ENCODE assay signal across 9 cellular contexts in the genomic region with DNA sequence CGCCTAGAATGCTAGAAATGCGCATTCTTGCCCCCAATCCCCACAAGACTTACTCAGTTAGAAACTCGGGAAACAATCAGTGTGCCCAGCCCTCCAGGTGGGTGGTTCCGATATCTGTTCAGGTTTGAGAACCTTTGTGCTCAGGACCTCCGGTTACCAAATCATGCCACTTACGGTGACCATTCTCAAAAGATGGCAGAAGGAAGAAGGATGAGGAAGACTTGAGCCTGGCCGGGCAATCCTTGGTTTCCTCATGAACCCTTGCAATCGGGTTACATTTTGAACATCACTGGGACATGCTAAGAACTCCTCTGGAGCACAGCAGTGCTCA. TPM values are rescaled to one million over a fixed set of nuclear protein-coding genes. Genes with fewer than 3 reads are reported as not detected.
A peak's percentile ranks its signal among the peaks of the same experiment; 100 is the strongest.
DNase-seq lines count a peak whose midpoint lies in the region; ATAC-seq and TF ChIP-seq lines count a peak whose summit lies in the region.
"Had no signal": no experiment of that assay in that cellular context is flagged by ENCODE, and none has a peak within 500 bp of the region (broad histone marks: within the 10 kb centered on the region; RNA-seq: fewer than 3 reads in every experiment).

No MANE protein-coding gene starts in this region.

- no peaks in the 10 kb centered on the region for H3F3A ChIP-seq in Loucy (ENCODE audit: low read depth)

- intact Hi-C loops in activated CD4-positive, alpha-beta T cell treated with anti-CD3 and anti-CD28 coated beads for 36 hours (cut with DNase I, micrococcal nuclease): loop anchor here (1.0 to 10.0 kb wide), 8 partner anchors 11 to 586 kb away; a partner anchor contains a TSS

- no peaks in the 10 kb centered on the region for H3K9me3 Mint-ChIP-seq in activated CD4-positive, alpha-beta T cell treated with anti-CD3 and anti-CD28 coated beads for 36 hours (ENCODE audit: low read depth)

- no peak overlapping the region for H2AFZ ChIP-seq in Loucy (ENCODE audit: low read length)

- H3K4me3 ChIP-seq in Loucy (ENCODE audit: low read length, poor library complexity, severe bottlenecking) (peak overlapping the region; percentile 51), duodenal mucosa (ENCODE audit: low read depth in 1 of 2, low read length in 2 of 2) (peak overlapping the region; percentile 58 to 65)

- peaks cover 6% of the 10 kb centered on the region for H3K27me3 Mint-ChIP-seq in activated CD4-positive, alpha-beta T cell treated with anti-CD3 and anti-CD28 coated beads for 36 hours

- no peak for ATAC-seq in activated CD4-positive, alpha-beta T cell treated with anti-CD3 and anti-CD28 coated beads for 36 hours
- ATAC-seq in stimulated activated naive CD8-positive, alpha-beta T cell treated with anti-CD3 and anti-CD28 coated beads, Interleukin-15, Interleukin-2, amounts not matched to agents 100 U/mL and 50 U/mL, for 24 hours: no peak
- ATAC-seq in GM21717 (IDR thresholded peaks at IDR 0.05; ENCODE audit: unreplicated experiment): no peak

- H4K20me1 ChIP-seq in Loucy (ENCODE audit: insufficient read depth, low read length, poor library complexity, severe bottlenecking): peaks cover 8% of the 10 kb centered on the region

- peak overlapping the region; percentile 68 for H3K4me3 Mint-ChIP-seq in activated CD4-positive, alpha-beta T cell treated with anti-CD3 and anti-CD28 coated beads for 36 hours

- peaks cover 21% of the 10 kb centered on the region for H3K79me2 ChIP-seq in Loucy (ENCODE audit: insufficient read depth, low read length)

- H3K4me2 ChIP-seq in Loucy (ENCODE audit: low read depth, low read length, poor library complexity, severe bottlenecking): peak overlapping the region; percentile 69

- no peak for DNase-seq in activated CD4-positive, alpha-beta T cell treated with anti-CD3 and anti-CD28 coated beads for 36 hours
- no peak for DNase-seq in activated CD4-positive, alpha-beta T cell treated with anti-CD3 and anti-CD28 coated beads for 1 hour
- peak; percentile 22 for DNase-seq in stimulated activated naive CD8-positive, alpha-beta T cell treated with anti-CD3 and anti-CD28 coated beads, Interleukin-15, Interleukin-2, amounts not matched to agents 100 U/mL and 50 U/mL, for 24 hours
- DNase-seq in amniotic stem cell (lab: John Stamatoyannopoulos, UW): no peak
- no peak for DNase-seq in NCI-H748 treated with DMSO at 0.1 percent for 48 hours (lab: John Stamatoyannopoulos, UW)
- DNase-seq: NCI-H1930 had no signal

- peak overlapping the region; percentile 63 for H3K9ac ChIP-seq in Loucy (ENCODE audit: low read depth, low read length, poor library complexity, severe bottlenecking)
- H3K9ac ChIP-seq in duodenal mucosa (ENCODE audit: low read depth in 1 of 2, low read length in 2 of 2): peak overlapping the region in 1 of 2 donors; percentile 27

- H3K27ac Mint-ChIP-seq in activated CD4-positive, alpha-beta T cell treated with anti-CD3 and anti-CD28 coated beads for 36 hours: peak overlapping the region; percentile 93

- POLR2A ChIA-PET in activated CD4-positive, alpha-beta T cell treated with anti-CD3 and anti-CD28 coated beads for 36 hours (lab: Charles Lee): interaction anchor here (0.6 kb wide), 2 partner anchors 11 to 207 kb away, joined by 3 read pairs; no protein-coding TSS in a partner anchor

- H3K36me3 ChIP-seq in Loucy (ENCODE audit: insufficient read depth, low read length) (no peaks in the 10 kb centered on the region), duodenal mucosa (ENCODE audit: control insufficient read depth in 1 of 2, insufficient read depth in 2 of 2, low read length in 2 of 2) (no peaks in the 10 kb centered on the region)

- no peaks in the 10 kb centered on the region for H3K9me3 ChIP-seq in Loucy (ENCODE audit: insufficient read depth, low read depth, low read length)
- H3K9me3 ChIP-seq in duodenal mucosa (ENCODE audit: control insufficient read depth in 1 of 2, low read length in 2 of 2): no peaks in the 10 kb centered on the region

- TF ChIP-seq CTCF in Loucy (conservative IDR thresholded peaks at IDR 0.05; ENCODE audit: low read length): no peak

- H3K9me2 ChIP-seq in Loucy (replicated peaks; ENCODE audit: low read depth, low read length): no peaks in the 10 kb centered on the region

- no peak overlapping the region for H3K27ac ChIP-seq in duodenal mucosa (ENCODE audit: low read depth, low read length)

- H3K36me3 Mint-ChIP-seq in activated CD4-positive, alpha-beta T cell treated with anti-CD3 and anti-CD28 coated beads for 36 hours (ENCODE audit: low read depth): peaks cover under 1% of the 10 kb centered on the region

- CTCF ChIA-PET in activated CD4-positive, alpha-beta T cell treated with anti-CD3 and anti-CD28 coated beads for 36 hours (lab: Charles Lee): interaction anchor here (0.7 kb wide), 1 partner anchor 268 kb away, joined by 4 read pairs; no protein-coding TSS in a partner anchor

- H3K4me1 ChIP-seq in Loucy (ENCODE audit: insufficient read depth, low read length, poor library complexity, severe bottlenecking): peaks cover 23% of the 10 kb centered on the region
- H3K4me1 ChIP-seq in duodenal mucosa (ENCODE audit: control insufficient read depth in 1 of 2, insufficient read depth in 2 of 2, low read length in 2 of 2): peaks cover 9 to 21% of the 10 kb centered on the region in 2 donors

- H3K4me1 Mint-ChIP-seq in activated CD4-positive, alpha-beta T cell treated with anti-CD3 and anti-CD28 coated beads for 36 hours: peaks cover 78% of the 10 kb centered on the region

- H3K27me3 ChIP-seq in Loucy (ENCODE audit: insufficient read depth, low read length, poor library complexity, severe bottlenecking): no peaks in the 10 kb centered on the region
- H3K27me3 ChIP-seq in duodenal mucosa (ENCODE audit: control insufficient read depth in 1 of 2, insufficient read depth in 2 of 2, low read length in 2 of 2): no peaks in the 10 kb centered on the region

RNA-seq across cellular contexts. Expression of a gene that starts 52.1 kb away (rescaled TPM):
- 100 to 1,000 TPM; 206 to 246 TPM for total RNA-seq in activated CD4-positive, alpha-beta T cell treated with anti-CD3 and anti-CD28 coated beads for 36 hours
